ENCODE assay signal across 1 cellular context in the genomic region with DNA sequence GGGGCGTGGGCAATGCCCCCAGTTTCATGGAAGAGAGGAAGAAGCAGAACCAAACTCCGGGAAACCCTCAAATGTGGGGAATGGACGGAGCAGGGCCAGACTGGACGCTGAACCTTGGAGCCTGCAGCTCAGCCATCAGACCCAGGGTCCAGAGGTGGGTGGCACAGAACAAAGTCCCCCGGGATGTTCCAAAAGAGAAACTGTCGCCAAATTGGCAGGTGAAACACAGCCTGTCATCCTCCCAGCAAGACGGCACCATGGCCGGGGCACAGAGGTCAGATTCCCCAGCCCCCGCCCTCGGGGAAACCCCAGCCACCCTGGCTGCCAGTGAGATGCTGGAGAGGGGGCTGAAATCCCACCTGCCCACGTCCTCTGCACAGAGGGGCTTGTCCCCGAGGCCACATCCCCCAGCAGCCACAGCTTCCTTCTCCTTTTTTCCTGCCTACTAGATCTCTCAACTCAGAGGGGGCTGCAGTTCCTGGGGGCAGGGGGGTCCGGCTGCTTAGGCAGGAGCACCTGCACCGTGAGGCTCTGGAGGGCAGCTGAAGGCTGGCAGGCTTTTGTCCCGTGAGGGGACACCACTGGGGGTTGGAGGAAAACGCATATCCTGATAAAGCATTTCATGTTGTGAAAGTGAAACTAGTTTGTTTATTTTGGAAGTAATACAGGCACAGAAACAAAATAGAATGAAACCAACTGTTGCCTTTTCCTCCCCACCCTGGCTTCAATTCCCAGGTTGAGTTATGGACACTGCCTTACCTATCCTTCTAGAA.
TF ChIP-seq lines count a peak whose summit lies in the region.

No MANE protein-coding gene starts in this region.

TF ChIP-seq in HCT116, 20 proteins besides CTCF, POLR2A, EP300 and RAD21 (continued from another document):
- TF ChIP-seq, protein P1, sequence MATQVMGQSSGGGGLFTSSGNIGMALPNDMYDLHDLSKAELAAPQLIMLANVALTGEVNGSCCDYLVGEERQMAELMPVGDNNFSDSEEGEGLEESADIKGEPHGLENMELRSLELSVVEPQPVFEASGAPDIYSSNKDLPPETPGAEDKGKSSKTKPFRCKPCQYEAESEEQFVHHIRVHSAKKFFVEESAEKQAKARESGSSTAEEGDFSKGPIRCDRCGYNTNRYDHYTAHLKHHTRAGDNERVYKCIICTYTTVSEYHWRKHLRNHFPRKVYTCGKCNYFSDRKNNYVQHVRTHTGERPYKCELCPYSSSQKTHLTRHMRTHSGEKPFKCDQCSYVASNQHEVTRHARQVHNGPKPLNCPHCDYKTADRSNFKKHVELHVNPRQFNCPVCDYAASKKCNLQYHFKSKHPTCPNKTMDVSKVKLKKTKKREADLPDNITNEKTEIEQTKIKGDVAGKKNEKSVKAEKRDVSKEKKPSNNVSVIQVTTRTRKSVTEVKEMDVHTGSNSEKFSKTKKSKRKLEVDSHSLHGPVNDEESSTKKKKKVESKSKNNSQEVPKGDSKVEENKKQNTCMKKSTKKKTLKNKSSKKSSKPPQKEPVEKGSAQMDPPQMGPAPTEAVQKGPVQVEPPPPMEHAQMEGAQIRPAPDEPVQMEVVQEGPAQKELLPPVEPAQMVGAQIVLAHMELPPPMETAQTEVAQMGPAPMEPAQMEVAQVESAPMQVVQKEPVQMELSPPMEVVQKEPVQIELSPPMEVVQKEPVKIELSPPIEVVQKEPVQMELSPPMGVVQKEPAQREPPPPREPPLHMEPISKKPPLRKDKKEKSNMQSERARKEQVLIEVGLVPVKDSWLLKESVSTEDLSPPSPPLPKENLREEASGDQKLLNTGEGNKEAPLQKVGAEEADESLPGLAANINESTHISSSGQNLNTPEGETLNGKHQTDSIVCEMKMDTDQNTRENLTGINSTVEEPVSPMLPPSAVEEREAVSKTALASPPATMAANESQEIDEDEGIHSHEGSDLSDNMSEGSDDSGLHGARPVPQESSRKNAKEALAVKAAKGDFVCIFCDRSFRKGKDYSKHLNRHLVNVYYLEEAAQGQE (IDR thresholded peaks at IDR 0.05; ENCODE audit: low read depth), result no peak
- TF ChIP-seq JUND (IDR thresholded peaks at IDR 0.05), result no peak
- TF ChIP-seq EZH2 (IDR thresholded peaks at IDR 0.05), result no peak
- TF ChIP-seq SIN3A (IDR thresholded peaks at IDR 0.05; ENCODE audit: low read depth), result no peak
